In genomic region chrX:74250574-74250973, GRCh38 we compare ENCODE assay signal across 15 cellular contexts. TPM values are rescaled to one million over a fixed set of nuclear protein-coding genes. Genes with fewer than 3 reads are reported as not detected.
DNase-seq lines count a peak whose midpoint lies in the region; ATAC-seq and TF ChIP-seq lines count a peak whose summit lies in the region.
"Had no signal": no experiment of that assay in that cellular context is flagged by ENCODE, and none has a peak within 500 bp of the region (broad histone marks: within the 10 kb centered on the region; RNA-seq: fewer than 3 reads in every experiment).

No MANE protein-coding gene starts in this region.

- no peak for TF ChIP-seq POLR2A in transverse colon (IDR thresholded peaks at IDR 0.05)

- H2BK15ac ChIP-seq in mesenchymal stem cell (ENCODE audit: low read depth, poor library complexity, severe bottlenecking): no peak overlapping the region

- no peak overlapping the region for H2BK12ac ChIP-seq in mesenchymal stem cell (ENCODE audit: low read length in 2 of 2)

- H3K79me1 ChIP-seq in mesenchymal stem cell (replicated peaks; ENCODE audit: low read length, poor library complexity, severe bottlenecking): no peaks in the 10 kb centered on the region

- intact Hi-C loops in Right ventricle myocardium inferior (cut with DNase I) (no loop called here), transverse colon (cut with DNase I; ENCODE audit: low total_unique reads) (no loop called here)

- in situ Hi-C loops in brain microvascular endothelial cell (cut with HindIII; ENCODE audit: low pct_ligation_motif_present, low sequenced_read_pairs) (no loop called here), transverse colon (cut with MboI; ENCODE audit: low pct_ligation_motif_present in 1 of 4, low pct_unique_long_range_greater_than_20kb in 1 of 4, low sequenced_read_pairs in 3 of 4) (no loop called here)

- no peak overlapping the region for H3K14ac ChIP-seq in mesenchymal stem cell (ENCODE audit: low read length in 2 of 2)

- no peak overlapping the region for H3K23ac ChIP-seq in mesenchymal stem cell (ENCODE audit: low read length in 2 of 2)

- no peak overlapping the region for H2AK5ac ChIP-seq in mesenchymal stem cell (ENCODE audit: low read length, severe bottlenecking)

- no peak for TF ChIP-seq CTCF in cardiac muscle cell (IDR thresholded peaks at IDR 0.05; ENCODE audit: low read depth, low read length)
- no peak for TF ChIP-seq CTCF in brain microvascular endothelial cell (IDR thresholded peaks at IDR 0.05; ENCODE audit: low read depth, low read length, missing control alignments)
- no peak for TF ChIP-seq CTCF in transverse colon (IDR thresholded peaks at IDR 0.05)

- no peaks in the 10 kb centered on the region for H3K27me3 ChIP-seq in cardiac muscle cell
- H3K27me3 ChIP-seq in brain microvascular endothelial cell (replicated peaks): no peaks in the 10 kb centered on the region
- H3K27me3 ChIP-seq in mesenchymal stem cell (ENCODE audit: control insufficient read depth in 1 of 2, insufficient read depth in 1 of 2, low read length in 2 of 2): peaks cover 0 to 6% of the 10 kb centered on the region in 2 experiments
- H3K27me3 ChIP-seq in transverse colon: no peaks in the 10 kb centered on the region

- H3K4me3 ChIP-seq in cardiac muscle cell (no peak overlapping the region), brain microvascular endothelial cell (ENCODE audit: low read depth, low read length) (no peak overlapping the region), mesenchymal stem cell (ENCODE audit: insufficient read depth in 1 of 2, low read depth in 1 of 2, low read length in 2 of 2) (no peak overlapping the region), transverse colon (no peak overlapping the region)

- TF ChIP-seq EP300 in transverse colon (IDR thresholded peaks at IDR 0.05; ENCODE audit: low read depth): no peak

- H3K9ac ChIP-seq in mesenchymal stem cell (ENCODE audit: low read length): peak overlapping the region; percentile 11

- H4K91ac ChIP-seq in mesenchymal stem cell (ENCODE audit: low read length): no peak overlapping the region

- H3K4me1 ChIP-seq in cardiac muscle cell (ENCODE audit: low read depth): peaks cover 20% of the 10 kb centered on the region
- no peaks in the 10 kb centered on the region for H3K4me1 ChIP-seq in mesenchymal stem cell (ENCODE audit: control insufficient read depth, insufficient read depth, low read depth, low read length)
- H3K4me1 ChIP-seq in transverse colon: peaks cover 0 to 39% (median 21%) of the 10 kb centered on the region in 4 donors

- no peaks in the 10 kb centered on the region for H3K9me3 ChIP-seq in cardiac muscle cell (ENCODE audit: low read depth)
- H3K9me3 ChIP-seq in mesenchymal stem cell (ENCODE audit: control insufficient read depth, low read length): no peaks in the 10 kb centered on the region
- no peaks in the 10 kb centered on the region for H3K9me3 ChIP-seq in transverse colon

- H3K27ac ChIP-seq in cardiac muscle cell (peak overlapping the region; percentile 61), brain microvascular endothelial cell (peak overlapping the region; percentile 52), mesenchymal stem cell (ENCODE audit: low read length, poor library complexity, severe bottlenecking) (peak overlapping the region; percentile 32), transverse colon (peak overlapping the region; percentile 62 to 79 (median 76))

- no peak overlapping the region for H3K4ac ChIP-seq in mesenchymal stem cell (ENCODE audit: low read depth in 1 of 2, low read length in 2 of 2)

- DNase-seq in cardiac muscle cell (ENCODE audit: low read depth in 1 of 2, low spot score in 1 of 2) (no peak), Right ventricle myocardium inferior (ENCODE audit: missing footprints) (no peak), brain microvascular endothelial cell (no peak), mesenchymal stem cell (peak; percentile 6), transverse colon (no peak), SHP77 (lab: John Stamatoyannopoulos, UW) (no peak)
- DNase-seq in activated naive CD4-positive, alpha-beta T cell treated with Interleukin-2 at 50 U/mL for 16 hours: no peak
- DNase-seq: activated CD4-positive, alpha-beta T cell treated with anti-CD3 and anti-CD28 coated beads for 48 hours; DMS79; NCI-H2171 treated with DMSO at 0.1 percent for 48 hours; retina had no signal

- no peak overlapping the region for H2BK120ac ChIP-seq in mesenchymal stem cell (ENCODE audit: low read depth, low read length)

- H3K4me2 ChIP-seq in mesenchymal stem cell (ENCODE audit: low read length, poor library complexity, severe bottlenecking): no peak overlapping the region

- H3K36me3 ChIP-seq in cardiac muscle cell (no peaks in the 10 kb centered on the region), brain microvascular endothelial cell (replicated peaks) (peaks cover 5% of the 10 kb centered on the region), mesenchymal stem cell (ENCODE audit: control insufficient read depth in 1 of 2, insufficient read depth in 2 of 2, low read depth in 1 of 2, low read length in 2 of 2) (peaks cover 8 to 49% of the 10 kb centered on the region in 2 experiments), transverse colon (no peaks in the 10 kb centered on the region)

- H2AFZ ChIP-seq in mesenchymal stem cell (ENCODE audit: low read depth, low read length): no peak overlapping the region

- WGBS in mesenchymal stem cell: 60% methylated on average over 1 of the region's 2 CpGs
- WGBS in transverse colon (ENCODE audit: low coverage in 1 of 2), 2 donors: 75% methylated on average over 2 of the region's 2 CpGs; no CpG with 5 or more reads in 1 of the 2 donors

- H4K8ac ChIP-seq in mesenchymal stem cell (ENCODE audit: low read length): peak overlapping the region; percentile 64

- no peak for ATAC-seq in Right ventricle myocardium inferior
- no peak for ATAC-seq in HG02870 (IDR thresholded peaks at IDR 0.05; ENCODE audit: unreplicated experiment)

- no peak overlapping the region for H2BK5ac ChIP-seq in mesenchymal stem cell (ENCODE audit: low read depth, low read length, poor library complexity, severe bottlenecking)

- H3K18ac ChIP-seq in mesenchymal stem cell (ENCODE audit: low read depth in 1 of 2, low read length in 2 of 2): peak overlapping the region; percentile 57 to 62

RNA-seq across cellular contexts. Expression of gene ZCCHC13, which starts 53.4 kb away (rescaled TPM):
- total RNA-seq in cardiac muscle cell: not detected in 2 replicates
- polyA plus RNA-seq in cardiac muscle cell: not detected in 2 replicates
- total RNA-seq in Right ventricle myocardium inferior: not detected
- not detected for polyA plus RNA-seq in mesenchymal stem cell (2013, experiment 1 of 2)
- polyA plus RNA-seq in mesenchymal stem cell (2013, experiment 2 of 2): not detected
- not detected for total RNA-seq in transverse colon
- total RNA-seq: A172; OCI-LY7; T-helper 1 cell treated with Interleukin-12 subunit alpha and Interleukin-12 subunit beta and Interleukin-4 antibody, amounts not matched to agents 30 ng/mL and 1 ng/mL, for 36 hours had no signal
